In the genomic region with DNA sequence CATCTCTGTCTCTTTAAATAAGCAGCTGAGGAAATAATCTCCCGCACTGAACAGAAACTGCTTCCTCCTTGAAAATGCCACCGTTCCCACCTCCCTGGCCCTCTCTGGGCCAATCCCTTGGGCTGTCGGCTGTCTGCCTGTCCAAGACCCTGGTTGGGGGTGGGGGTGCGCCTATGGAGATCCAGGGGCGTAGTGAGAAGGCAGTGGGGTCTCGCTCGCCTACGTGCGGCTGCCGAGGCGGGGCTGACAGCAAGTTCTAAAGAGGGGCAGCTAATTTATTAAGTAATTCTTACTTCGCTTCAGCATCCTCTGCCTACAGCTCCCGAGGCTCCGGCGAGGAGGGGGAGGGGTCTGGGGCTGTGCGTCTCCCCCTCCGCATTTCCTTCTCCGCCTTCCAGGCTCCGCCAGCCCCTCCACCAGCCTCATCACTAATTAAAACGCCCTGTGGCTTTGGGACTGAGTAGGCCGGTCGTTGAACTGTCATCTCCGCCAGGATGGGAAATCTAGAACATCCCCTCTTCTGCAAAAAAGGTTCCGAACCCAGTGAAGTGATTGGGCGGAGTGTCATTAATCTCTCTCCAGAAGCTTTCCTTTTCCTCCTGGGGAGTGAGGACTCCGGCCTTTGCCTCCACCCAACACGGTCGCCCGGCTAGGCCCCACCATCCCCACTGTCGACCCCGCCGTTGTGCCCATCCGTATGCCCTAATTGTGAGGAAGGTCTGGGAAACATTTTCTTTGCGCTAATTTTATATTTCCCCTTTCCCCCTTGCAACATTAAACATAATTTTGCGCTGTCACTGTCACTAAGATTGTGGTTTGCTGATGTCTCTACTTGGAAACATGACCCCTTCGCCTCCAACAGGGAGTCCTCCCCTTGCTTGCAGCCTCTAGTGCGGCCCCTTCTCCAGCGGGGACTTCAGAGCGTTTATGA, we compare ENCODE assay signal across 11 cellular contexts. TPM values are rescaled to one million over a fixed set of nuclear protein-coding genes. Genes with fewer than 3 reads are reported as not detected.
A peak's percentile ranks its signal among the peaks of the same experiment; 100 is the strongest.
DNase-seq lines count a peak whose midpoint lies in the region; ATAC-seq, FAIRE-seq and TF ChIP-seq lines count a peak whose summit lies in the region.
"Had no signal": no experiment of that assay in that cellular context is flagged by ENCODE, and none has a peak within 500 bp of the region (broad histone marks: within the 10 kb centered on the region; RNA-seq: fewer than 3 reads in every experiment).

No MANE protein-coding gene starts in this region.

- H3K9me3 Mint-ChIP-seq in neural crest cell: no peaks in the 10 kb centered on the region
- no peaks in the 10 kb centered on the region for H3K9me3 Mint-ChIP-seq in activated T-cell treated with anti-CD3 and anti-CD28 coated beads, Interleukin-2, amount 50 U/mL, for 24 hours
- H3K9me3 Mint-ChIP-seq: activated T-helper 17 cell treated with anti-CD3 and anti-CD28 coated beads, Interleukin-2, amount 50 U/mL, for 72 hours had no signal

- H3K27me3 ChIP-seq in ACC112 (ENCODE audit: insufficient read depth, low read length) (no peaks in the 10 kb centered on the region), Panc1 (ENCODE audit: control insufficient read depth, insufficient read depth, low read length) (no peaks in the 10 kb centered on the region)

- POLR2A ChIA-PET in Panc1 (lab: Charles Lee): no interaction called here

- peaks cover 82% of the 10 kb centered on the region for H3K27me3 Mint-ChIP-seq in neural crest cell (ENCODE audit: low read depth)
- peaks cover 97% of the 10 kb centered on the region for H3K27me3 Mint-ChIP-seq in activated T-cell treated with anti-CD3 and anti-CD28 coated beads, Interleukin-2, amount 50 U/mL, for 24 hours

- no peak for ATAC-seq in Panc1
- no peak for ATAC-seq in HG02938 (IDR thresholded peaks at IDR 0.05; ENCODE audit: unreplicated experiment)
- ATAC-seq in HG03025 (IDR thresholded peaks at IDR 0.05; ENCODE audit: low FRiP score, unreplicated experiment): no peak
- ATAC-seq: activated T-helper 17 cell treated with anti-CD3 and anti-CD28 coated beads, Interleukin-2, amount 50 U/mL, for 72 hours had no signal

- BruUV-seq in Panc1 (replicated peaks; lab: Mats Ljungman, UMichigan): no TSS peak

- FAIRE-seq in GM19239 (lab: Jason Lieb, UNC): no peak

- H3K4me1 Mint-ChIP-seq in neural crest cell: peaks cover 97% of the 10 kb centered on the region
- H3K4me1 Mint-ChIP-seq in activated T-cell treated with anti-CD3 and anti-CD28 coated beads, Interleukin-2, amount 50 U/mL, for 24 hours (ENCODE audit: low read depth): peaks cover 5% of the 10 kb centered on the region
- H3K4me1 Mint-ChIP-seq: activated T-helper 17 cell treated with anti-CD3 and anti-CD28 coated beads, Interleukin-2, amount 50 U/mL, for 72 hours had no signal

- peaks cover 99% of the 10 kb centered on the region for H3K79me2 ChIP-seq in ACC112 (ENCODE audit: control insufficient read depth, insufficient read depth, low read length, unreplicated experiment)

- peak overlapping the region; percentile 91 for H3K27ac Mint-ChIP-seq in neural crest cell (ENCODE audit: unreplicated experiment)
- H3K27ac Mint-ChIP-seq in activated T-cell treated with anti-CD3 and anti-CD28 coated beads, Interleukin-2, amount 50 U/mL, for 24 hours: no peak overlapping the region
- H3K27ac Mint-ChIP-seq: activated T-helper 17 cell treated with anti-CD3 and anti-CD28 coated beads, Interleukin-2, amount 50 U/mL, for 72 hours had no signal

- H3K27ac ChIP-seq in ACC112 (ENCODE audit: low read depth, low read length) (peak overlapping the region; percentile 80), Panc1 (ENCODE audit: low read length) (peak overlapping the region; percentile 51; the same call in 1 of the 2 replicates)
- H3K27ac ChIP-seq: BLaER1 had no signal

- DNase-seq in Panc1 (ENCODE audit: low read depth, low spot score): no peak
- DNase-seq in fibroblast of pulmonary artery (ENCODE audit: low read depth): peak; percentile 80
- DNase-seq in neural crest cell (ENCODE audit: low read depth, low spot score): peak; percentile 57
- DNase-seq in GM19239 (ENCODE audit: insufficient read length, low spot score): no peak
- DNase-seq in activated T-cell treated with anti-CD3 and anti-CD28 coated beads, Interleukin-2, amount 50 U/mL, for 24 hours: no peak
- DNase-seq: head of caudate nucleus had no signal

- intact Hi-C loops in Panc1 (cut with micrococcal nuclease; ENCODE audit: unreplicated experiment): no loop called here

- peak overlapping the region; percentile 96 for H3K4me3 Mint-ChIP-seq in neural crest cell
- no peak overlapping the region for H3K4me3 Mint-ChIP-seq in activated T-cell treated with anti-CD3 and anti-CD28 coated beads, Interleukin-2, amount 50 U/mL, for 24 hours
- H3K4me3 Mint-ChIP-seq: activated T-helper 17 cell treated with anti-CD3 and anti-CD28 coated beads, Interleukin-2, amount 50 U/mL, for 72 hours had no signal

- H3K4me1 ChIP-seq in ACC112 (ENCODE audit: control insufficient read depth, insufficient read depth, low read length, unreplicated experiment): peaks cover 66% of the 10 kb centered on the region
- H3K4me1 ChIP-seq in Panc1 (ENCODE audit: control insufficient read depth, insufficient read depth, low read length): peaks cover 54% of the 10 kb centered on the region
- H3K4me1 ChIP-seq: BLaER1 had no signal

- CTCF ChIA-PET in Panc1 (lab: Charles Lee): interaction anchor here (1.5 kb wide), 1 partner anchor 20 kb away, joined by 13 read pairs; no protein-coding TSS in a partner anchor

- peak overlapping the region; percentile 3 for H2AFZ ChIP-seq in ACC112 (ENCODE audit: low read length, unreplicated experiment)

- TF ChIP-seq CTCF in Panc1 (IDR thresholded peaks at IDR 0.05): no peak
- no peak for TF ChIP-seq CTCF in fibroblast of pulmonary artery (IDR thresholded peaks at IDR 0.05; ENCODE audit: low read length, missing control alignments)
- TF ChIP-seq CTCF in neural crest cell (conservative IDR thresholded peaks at IDR 0.05): no peak

- H3K36me3 ChIP-seq in ACC112 (ENCODE audit: insufficient read depth, low read length) (no peaks in the 10 kb centered on the region), Panc1 (ENCODE audit: control insufficient read depth, insufficient read depth, low read length) (no peaks in the 10 kb centered on the region)
- H3K36me3 ChIP-seq: BLaER1 had no signal

- in situ Hi-C loops in Panc1 (cut with HindIII; ENCODE audit: low pct_unique_long_range_greater_than_20kb, low sequenced_read_pairs): no loop called here

- no peaks in the 10 kb centered on the region for H3K9me3 ChIP-seq in Panc1 (ENCODE audit: control insufficient read depth, insufficient read depth, low read depth, low read length)
- H3K9me3 ChIP-seq: BLaER1 had no signal

- peaks cover 21% of the 10 kb centered on the region for H3K36me3 Mint-ChIP-seq in neural crest cell (ENCODE audit: low read depth)
- no peaks in the 10 kb centered on the region for H3K36me3 Mint-ChIP-seq in activated T-cell treated with anti-CD3 and anti-CD28 coated beads, Interleukin-2, amount 50 U/mL, for 24 hours (ENCODE audit: low read depth)

- H3K4me3 ChIP-seq in ACC112 (ENCODE audit: low read depth, low read length) (peak overlapping the region; percentile 97), Panc1 (ENCODE audit: low read depth in 2 of 2, low read length in 2 of 2) (no peak overlapping the region), fibroblast of pulmonary artery (replicated peaks; ENCODE audit: low read depth, low read length) (peak overlapping the region; percentile 56)
- H3K4me3 ChIP-seq: BLaER1 had no signal

RNA-seq across cellular contexts. Expression of gene NR2F2, which starts 16.9 kb away (rescaled TPM):
- total RNA-seq in Panc1 (2021; ENCODE audit: unreplicated experiment): 53.7 TPM
- polyA plus RNA-seq in Panc1 (2012; ENCODE audit: insufficient read length): 108 TPM
- total RNA-seq in neural crest cell: 147 and 150 TPM in 2 replicates
- total RNA-seq: activated T-helper 17 cell treated with anti-CD3 and anti-CD28 coated beads, Interleukin-2, amount 50 U/mL, for 72 hours had no signal

Comparison
In these comparisons a context has a peak if more than half of its experiments do, and no peak if none do; other contexts are left out.
1. H3K4me3 ChIP-seq: peak in ACC112 (single experiment) and fibroblast of pulmonary artery (single experiment); none in Panc1 (0 of 2).
2. DNase-seq: peak in fibroblast of pulmonary artery (single experiment) and neural crest cell (single experiment); none in Panc1 (single experiment), GM19239 (single experiment) and activated T-cell treated with anti-CD3 and anti-CD28 coated beads, Interleukin-2, amount 50 U/mL, for 24 hours (single experiment).